ENCODE assay signal across 7 cellular contexts in genomic region chr1:155062151-155062686, GRCh38. TPM values are rescaled to one million over a fixed set of nuclear protein-coding genes. Genes with fewer than 3 reads are reported as not detected.
DNase-seq lines count a peak whose midpoint lies in the region; ATAC-seq and TF ChIP-seq lines count a peak whose summit lies in the region.

No MANE protein-coding gene starts in this region.

- H2AFZ ChIP-seq in neural cell (ENCODE audit: low read depth, low read length): no peak overlapping the region

- H3K27ac Mint-ChIP-seq in IgD-negative memory B cell: peak overlapping the region in 1 of 3 donors; percentile 69

- H3K9me3 ChIP-seq in DOHH2 (ENCODE audit: control insufficient read depth, insufficient read depth, low read length) (no peaks in the 10 kb centered on the region), duodenal mucosa (ENCODE audit: control insufficient read depth in 1 of 2, low read length in 2 of 2) (no peaks in the 10 kb centered on the region), neural cell (ENCODE audit: low read length) (no peaks in the 10 kb centered on the region)

- peaks cover 19% of the 10 kb centered on the region for H3K79me2 ChIP-seq in DOHH2 (ENCODE audit: control insufficient read depth, low read length)
- H3K79me2 ChIP-seq in neural cell (replicated peaks; ENCODE audit: insufficient read depth, low read length): peaks cover 8% of the 10 kb centered on the region

- H3K36me3 Mint-ChIP-seq in IgD-negative memory B cell: no peaks in the 10 kb centered on the region

- H3F3A ChIP-seq in DOHH2 (ENCODE audit: control insufficient read depth, insufficient read depth) (peaks cover 4% of the 10 kb centered on the region; the same call in 1 of the 2 replicates), neural cell (ENCODE audit: insufficient read depth, low read length, poor library complexity, severe bottlenecking) (no peaks in the 10 kb centered on the region)

- DNase-seq in lower leg skin (ENCODE audit: low spot score in 2 of 2): no peak

- peaks cover 15 to 28% (median 20%) of the 10 kb centered on the region in 3 donors for H3K4me1 Mint-ChIP-seq in IgD-negative memory B cell

- peak overlapping the region; percentile 88 to 95 (median 93) for H3K4me3 Mint-ChIP-seq in IgD-negative memory B cell

- H3K9me2 ChIP-seq in DOHH2 (replicated peaks; ENCODE audit: control insufficient read depth, low read length) (no peaks in the 10 kb centered on the region), neural cell (ENCODE audit: insufficient read depth, low read length) (no peaks in the 10 kb centered on the region)

- no peaks in the 10 kb centered on the region for H3K27me3 ChIP-seq in DOHH2 (ENCODE audit: control insufficient read depth, low read length)
- H3K27me3 ChIP-seq in duodenal mucosa (ENCODE audit: control insufficient read depth in 1 of 2, insufficient read depth in 2 of 2, low read length in 2 of 2): no peaks in the 10 kb centered on the region
- no peaks in the 10 kb centered on the region for H3K27me3 ChIP-seq in neural cell (ENCODE audit: insufficient read depth, low read depth, low read length)

- H4K20me1 ChIP-seq in DOHH2 (ENCODE audit: control insufficient read depth, insufficient read depth, low read depth, low read length): peaks cover 10% of the 10 kb centered on the region; the same call in 1 of the 2 replicates
- H4K20me1 ChIP-seq in neural cell (ENCODE audit: insufficient read depth): no peaks in the 10 kb centered on the region

- H3K4me3 ChIP-seq in DOHH2 (ENCODE audit: low read length) (peak overlapping the region; percentile 95), duodenal mucosa (ENCODE audit: low read depth in 1 of 2, low read length in 2 of 2) (peak overlapping the region; percentile 83), neural cell (ENCODE audit: low read length) (peak overlapping the region; percentile 72), lower leg skin (ENCODE audit: low read depth, poor library complexity, severe bottlenecking) (no peak overlapping the region)

- H3K9ac ChIP-seq in duodenal mucosa (ENCODE audit: low read depth in 1 of 2, low read length in 2 of 2) (peak overlapping the region in 1 of 2 donors; percentile 25), neural cell (ENCODE audit: low read length) (peak overlapping the region; percentile 31)

- peaks cover 43% of the 10 kb centered on the region for H3K4me1 ChIP-seq in DOHH2 (ENCODE audit: control insufficient read depth, low read length)
- H3K4me1 ChIP-seq in duodenal mucosa (ENCODE audit: control insufficient read depth in 1 of 2, insufficient read depth in 2 of 2, low read length in 2 of 2): peaks cover 32 to 46% of the 10 kb centered on the region in 2 donors

- H3K4me2 ChIP-seq in DOHH2 (ENCODE audit: low read length): peak overlapping the region; percentile 95
- H3K4me2 ChIP-seq in neural cell (ENCODE audit: low read length): no peak overlapping the region

- TF ChIP-seq CTCF in DOHH2 (IDR thresholded peaks at IDR 0.05; ENCODE audit: low read depth, low read length, poor library complexity, severe bottlenecking) (no peak), neural cell (IDR thresholded peaks at IDR 0.05; ENCODE audit: poor library complexity, severe bottlenecking) (no peak), lower leg skin (IDR thresholded peaks at IDR 0.05) (no peak)

- H3K27me3 Mint-ChIP-seq in IgD-negative memory B cell: no peaks in the 10 kb centered on the region

- WGBS in lower leg skin, 2 donors: 61 to 63% methylated on average over 14 to 26 of the region's 29 CpGs

- H3K27ac ChIP-seq in DOHH2 (ENCODE audit: low read depth, low read length) (no peak overlapping the region), duodenal mucosa (ENCODE audit: low read depth, low read length) (no peak overlapping the region), neural cell (ENCODE audit: low read length) (no peak overlapping the region)

- no peaks in the 10 kb centered on the region for H3K9me3 Mint-ChIP-seq in IgD-negative memory B cell

- intact Hi-C loops in lower leg skin (cut with DNase I; ENCODE audit: low total_unique reads): no loop called here

- no peak for TF ChIP-seq POLR2A in lower leg skin (IDR thresholded peaks at IDR 0.05)

- no peak for TF ChIP-seq EP300 in neural cell (conservative IDR thresholded peaks at IDR 0.05; ENCODE audit: poor library complexity, severe bottlenecking)

- peaks cover 30% of the 10 kb centered on the region for H3K36me3 ChIP-seq in DOHH2 (ENCODE audit: control insufficient read depth, low read length)
- peaks cover 9 to 34% of the 10 kb centered on the region in 2 donors for H3K36me3 ChIP-seq in duodenal mucosa (ENCODE audit: control insufficient read depth in 1 of 2, insufficient read depth in 2 of 2, low read length in 2 of 2)
- no peaks in the 10 kb centered on the region for H3K36me3 ChIP-seq in neural cell (ENCODE audit: insufficient read depth, low read length)

- no peak for ATAC-seq in GM19397 (IDR thresholded peaks at IDR 0.05; ENCODE audit: unreplicated experiment)
- ATAC-seq in HG02759 (IDR thresholded peaks at IDR 0.05; ENCODE audit: unreplicated experiment): no peak

- no peak for TF ChIP-seq RAD21 in neural cell (conservative IDR thresholded peaks at IDR 0.05)

TF ChIP-seq in neural cell, 6 proteins besides CTCF, POLR2A, EP300 and RAD21:
- TF ChIP-seq POLR2AphosphoS5 (IDR thresholded peaks at IDR 0.05) (no peak), MXI1 (conservative IDR thresholded peaks at IDR 0.05; ENCODE audit: poor library complexity, severe bottlenecking) (no peak), REST (IDR thresholded peaks at IDR 0.05; ENCODE audit: borderline replicate concordance) (no peak), TAF1 (IDR thresholded peaks at IDR 0.05; ENCODE audit: low read depth) (no peak)

RNA-seq across cellular contexts. Expression of gene EFNA4, which starts 1.3 kb away (rescaled TPM):
- polyA plus RNA-seq in IgD-negative memory B cell (8.5 TPM), neural cell (0.64 and 1.2 TPM in 2 replicates)
- polyA minus RNA-seq in neural cell: 0.81 TPM in 1 of 2 replicates, not detected in the other
- 10 to 100 TPM; 29.5 to 66.6 (median 52.9) TPM for total RNA-seq in lower leg skin

RNA-seq across cellular contexts. Expression of gene ADAM15, which starts 11.1 kb away (rescaled TPM):
- 8.0 TPM for polyA plus RNA-seq in IgD-negative memory B cell
- 24.8 and 27.6 TPM in 2 replicates for polyA plus RNA-seq in neural cell
- 9.7 and 17.3 TPM in 2 replicates for polyA minus RNA-seq in neural cell
- 100 to 1,000 TPM; 232 to 289 (median 279) TPM for total RNA-seq in lower leg skin

RNA-seq across cellular contexts. Expression of gene EFNA3, which starts 16.4 kb away (rescaled TPM):
- 1.3 TPM for polyA plus RNA-seq in IgD-negative memory B cell
- polyA plus RNA-seq in neural cell: 12.2 and 16.9 TPM in 2 replicates
- polyA minus RNA-seq in neural cell: 16.6 and 19.8 TPM in 2 replicates
- 100 to 1,000 TPM; 111 to 150 (median 129) TPM for total RNA-seq in lower leg skin

RNA-seq across cellular contexts. Expression of gene DCST1, which starts 28.6 kb away (rescaled TPM):
- polyA plus RNA-seq in IgD-negative memory B cell (not detected), neural cell (not detected in 2 replicates)
- polyA minus RNA-seq in neural cell: not detected in 2 replicates
- 1 to 10 TPM in 2 of 4 donors, under 1 TPM in 2; 0.38 to 3.6 (median 0.87) TPM for total RNA-seq in lower leg skin

RNA-seq across cellular contexts. Expression of gene DCST2, which starts 28.6 kb away (rescaled TPM):
- polyA plus RNA-seq in IgD-negative memory B cell (not detected), neural cell (0.76 and 1.8 TPM in 2 replicates)
- polyA minus RNA-seq in neural cell: 0.23 and 0.49 TPM in 2 replicates
- total RNA-seq in lower leg skin: 10 to 100 TPM in 1 of 4 donors, 1 to 10 TPM in 3; 3.8 to 11.5 (median 6.3) TPM
